In the genomic region with DNA sequence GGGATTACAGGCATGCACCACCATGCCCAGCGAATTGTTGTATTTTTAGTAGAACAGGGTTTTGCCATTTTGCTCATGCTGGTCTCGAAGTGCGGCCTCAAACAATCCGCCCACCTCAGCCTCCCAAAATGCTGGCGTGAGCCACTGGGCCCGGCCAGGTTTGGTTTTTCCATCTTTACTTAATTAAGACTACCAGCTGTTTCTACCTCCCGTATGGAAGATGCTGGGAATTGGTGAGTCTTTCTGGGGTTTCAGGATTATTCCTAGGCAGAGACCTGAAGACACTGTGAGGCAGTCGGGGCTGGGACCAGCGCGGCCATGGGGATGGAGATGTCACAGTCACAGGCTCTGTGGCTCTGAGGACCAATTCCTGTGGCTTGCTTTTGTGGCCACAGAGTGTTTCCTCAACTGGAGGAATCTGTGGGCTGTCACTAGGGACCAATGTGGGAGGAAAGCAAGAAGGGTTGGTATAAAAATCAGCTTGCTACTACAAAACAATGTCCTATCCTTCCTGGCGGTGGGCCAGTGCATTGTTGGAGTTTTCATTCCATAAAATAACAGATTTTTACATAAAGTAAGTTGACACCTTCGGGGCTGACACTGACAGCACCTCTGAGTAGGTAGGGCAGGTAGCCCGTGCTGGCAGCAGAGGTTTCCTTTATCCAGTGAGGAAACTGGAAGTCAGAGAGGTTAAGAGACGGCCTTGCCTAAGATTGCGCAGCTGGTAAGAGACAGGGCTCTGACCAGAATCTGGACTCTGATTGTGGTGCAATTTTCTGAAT, we compare ENCODE assay signal across 1 cellular context.
TF ChIP-seq lines count a peak whose summit lies in the region.

No MANE protein-coding gene starts in this region.

TF ChIP-seq in A549, 52 proteins besides CTCF, POLR2A, EP300 and RAD21:
- TF ChIP-seq KDM5A (IDR thresholded peaks at IDR 0.05) = no peak
- no peak for TF ChIP-seq RNF2 (IDR thresholded peaks at IDR 0.05; ENCODE audit: borderline replicate concordance, low read depth)
- TF ChIP-seq CHD4 (IDR thresholded peaks at IDR 0.05; ENCODE audit: borderline replicate concordance) = no peak
- TF ChIP-seq HDAC2 (IDR thresholded peaks at IDR 0.05) = no peak
- TF ChIP-seq RARB (CRISPR knock-in tag; IDR thresholded peaks at IDR 0.05) = no peak
- TF ChIP-seq, protein P1, sequence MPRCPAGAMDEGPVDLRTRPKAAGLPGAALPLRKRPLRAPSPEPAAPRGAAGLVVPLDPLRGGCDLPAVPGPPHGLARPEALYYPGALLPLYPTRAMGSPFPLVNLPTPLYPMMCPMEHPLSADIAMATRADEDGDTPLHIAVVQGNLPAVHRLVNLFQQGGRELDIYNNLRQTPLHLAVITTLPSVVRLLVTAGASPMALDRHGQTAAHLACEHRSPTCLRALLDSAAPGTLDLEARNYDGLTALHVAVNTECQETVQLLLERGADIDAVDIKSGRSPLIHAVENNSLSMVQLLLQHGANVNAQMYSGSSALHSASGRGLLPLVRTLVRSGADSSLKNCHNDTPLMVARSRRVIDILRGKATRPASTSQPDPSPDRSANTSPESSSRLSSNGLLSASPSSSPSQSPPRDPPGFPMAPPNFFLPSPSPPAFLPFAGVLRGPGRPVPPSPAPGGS (IDR thresholded peaks at IDR 0.05) = no peak
- no peak for TF ChIP-seq JUNB (IDR thresholded peaks at IDR 0.05)
- TF ChIP-seq SREBF2 (IDR thresholded peaks at IDR 0.05) = no peak
- TF ChIP-seq, protein P2, sequence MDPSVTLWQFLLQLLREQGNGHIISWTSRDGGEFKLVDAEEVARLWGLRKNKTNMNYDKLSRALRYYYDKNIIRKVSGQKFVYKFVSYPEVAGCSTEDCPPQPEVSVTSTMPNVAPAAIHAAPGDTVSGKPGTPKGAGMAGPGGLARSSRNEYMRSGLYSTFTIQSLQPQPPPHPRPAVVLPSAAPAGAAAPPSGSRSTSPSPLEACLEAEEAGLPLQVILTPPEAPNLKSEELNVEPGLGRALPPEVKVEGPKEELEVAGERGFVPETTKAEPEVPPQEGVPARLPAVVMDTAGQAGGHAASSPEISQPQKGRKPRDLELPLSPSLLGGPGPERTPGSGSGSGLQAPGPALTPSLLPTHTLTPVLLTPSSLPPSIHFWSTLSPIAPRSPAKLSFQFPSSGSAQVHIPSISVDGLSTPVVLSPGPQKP (IDR thresholded peaks at IDR 0.05; ENCODE audit: low read depth, low read length) = no peak
TF ChIP-seq in A549: peak in this region for 0.
